ENCODE assay signal across 27 cellular contexts in genomic region chr18:13270279-13270911, GRCh38. TPM values are rescaled to one million over a fixed set of nuclear protein-coding genes. Genes with fewer than 3 reads are reported as not detected.
A peak's percentile ranks its signal among the peaks of the same experiment; 100 is the strongest.
DNase-seq lines count a peak whose midpoint lies in the region; ATAC-seq, FAIRE-seq and TF ChIP-seq lines count a peak whose summit lies in the region.
"Had no signal": no experiment of that assay in that cellular context is flagged by ENCODE, and none has a peak within 500 bp of the region (broad histone marks: within the 10 kb centered on the region; RNA-seq: fewer than 3 reads in every experiment).

No MANE protein-coding gene starts in this region.

- H4K8ac ChIP-seq in neuronal stem cell (ENCODE audit: low read depth, low read length), result no peak overlapping the region

- H2AFZ ChIP-seq in HepG2 (ENCODE audit: low read length) (no peak overlapping the region), smooth muscle cell (ENCODE audit: low read depth) (no peak overlapping the region), neuronal stem cell (ENCODE audit: low read length) (no peak overlapping the region)
- H2AFZ ChIP-seq: GM23248 had no signal

- in situ Hi-C loops in HepG2 (cut with HindIII; ENCODE audit: extremely low pct_ligation_motif_present, low pct_unique_long_range_greater_than_20kb), result no loop called here

- no peak overlapping the region for H3K18ac ChIP-seq in neuronal stem cell (ENCODE audit: low read length)

- H3K9me3 Mint-ChIP-seq in activated T-cell treated with anti-CD3 and anti-CD28 coated beads, Interleukin-2, amount 50 U/mL, for 72 hours, result no peaks in the 10 kb centered on the region
- no peaks in the 10 kb centered on the region for H3K9me3 Mint-ChIP-seq in activated T-helper 1 cell treated with anti-CD3 and anti-CD28 coated beads, Interleukin-12 subunit alpha, Interleukin-12 subunit beta, Interleukin-2, Interleukin-4 antibody, amounts not matched to agents 30 ng/mL and 10 ng/mL and 1 ng/mL, durations not matched to agents 14 hours and 24 hours and 36 hours
- H3K9me3 Mint-ChIP-seq: natural killer cell treated with Interleukin-12 subunit alpha and Interleukin-12 subunit beta and Interleukin-15 and Interleukin-18, amount 100 ng/mL, for 72 hours had no signal

- H3K23ac ChIP-seq in neuronal stem cell (ENCODE audit: low read depth, low read length, poor library complexity), result no peak overlapping the region

- H3K79me2 ChIP-seq in HepG2 (ENCODE audit: insufficient read depth, low read length), result peaks cover 3% of the 10 kb centered on the region
- peaks cover 67% of the 10 kb centered on the region for H3K79me2 ChIP-seq in smooth muscle cell (ENCODE audit: low read depth)

- H3K4me3 ChIP-seq in HepG2 (replicated peaks in 1 of 3; ENCODE audit: insufficient read depth in 1 of 3, low read depth in 2 of 3, low read length in 3 of 3) (no peak overlapping the region), smooth muscle cell (no peak overlapping the region), neuronal stem cell (ENCODE audit: low read length in 2 of 2) (no peak overlapping the region)
- H3K4me3 ChIP-seq: GM23248 had no signal

- H3K4ac ChIP-seq in neuronal stem cell (ENCODE audit: low read length), result no peak overlapping the region

- TF ChIP-seq CTCF in HepG2 (CRISPR knock-in tag; IDR thresholded peaks at IDR 0.05) (no peak), smooth muscle cell (IDR thresholded peaks at IDR 0.05; ENCODE audit: borderline replicate concordance, insufficient read depth, poor library complexity, severe bottlenecking) (no peak)

- H2BK12ac ChIP-seq in neuronal stem cell (ENCODE audit: low read length), result no peak overlapping the region

- no TSS peak for BruUV-seq in HepG2 (replicated peaks; lab: Mats Ljungman, UMichigan)

- 67% methylated on average over 11 of the region's 11 CpGs for WGBS in HepG2 (ENCODE audit: low lambda C conversion rate)
- 96% methylated on average over 11 of the region's 11 CpGs for WGBS in smooth muscle cell (ENCODE audit: low lambda C conversion rate)
- WGBS in neuronal stem cell (ENCODE audit: extremely low coverage in 2 of 2, insufficient read length in 2 of 2, insufficient replicate concordance in 1 of 2), 2 donors, result no CpG with 5 or more reads among the region's 11 CpGs

- H3K36me3 ChIP-seq in HepG2 (replicated peaks in 1 of 2; ENCODE audit: control insufficient read depth in 1 of 2, insufficient read depth in 2 of 2, low read length in 2 of 2) (no peaks in the 10 kb centered on the region), smooth muscle cell (ENCODE audit: low read depth) (no peaks in the 10 kb centered on the region), neuronal stem cell (replicated peaks in 1 of 2; ENCODE audit: control insufficient read depth in 2 of 2, insufficient read depth in 2 of 2, low read length in 2 of 2) (no peaks in the 10 kb centered on the region)

- no peak for ATAC-seq in activated T-cell treated with anti-CD3 and anti-CD28 coated beads, Interleukin-2, amount 50 U/mL, for 72 hours (replicated peaks in 1 of 2)
- ATAC-seq in HepG2, result 0 out of 3 replicates have a peak, but pooled peaks have one; percentile 16
- ATAC-seq: natural killer cell treated with Interleukin-12 subunit alpha and Interleukin-12 subunit beta and Interleukin-15 and Interleukin-18, amount 100 ng/mL, for 72 hours; SK-N-SH treated with all-trans-retinoic acid at 6 μM for 48 hours had no signal

- H3K27ac ChIP-seq in HepG2 (ENCODE audit: extremely low read length, insufficient read depth, low read length) (no peak overlapping the region), smooth muscle cell (ENCODE audit: low read depth) (peak overlapping the region; percentile 96), neuronal stem cell (replicated peaks; ENCODE audit: low read length) (no peak overlapping the region)
- H3K27ac ChIP-seq: GM23248 had no signal

- H2BK120ac ChIP-seq in neuronal stem cell (ENCODE audit: low read depth, low read length), result no peak overlapping the region

- DNase-seq in activated T-cell treated with anti-CD3 and anti-CD28 coated beads, Interleukin-2, amount 50 U/mL, for 72 hours, result no peak
- DNase-seq in activated T-cell treated with anti-CD3 and anti-CD28 coated beads for 4 hours (no peak), HepG2 (ENCODE audit: low spot score) (no peak), smooth muscle cell (lab: John Stamatoyannopoulos, UW; ENCODE audit: unreplicated experiment) (no peak), kidney glomerular epithelial cell (lab: John Stamatoyannopoulos, UW) (no peak), SKM-1 (lab: John Stamatoyannopoulos, UW; ENCODE audit: unreplicated experiment) (no peak), neuronal stem cell (ENCODE audit: low spot score) (no peak)
- no peak for DNase-seq in activated T-helper 1 cell treated with anti-CD3 and anti-CD28 coated beads, Interleukin-12 subunit alpha, Interleukin-12 subunit beta, Interleukin-2, Interleukin-4 antibody, amounts not matched to agents 30 ng/mL and 10 ng/mL and 1 ng/mL, durations not matched to agents 14 hours and 24 hours and 36 hours (ENCODE audit: low spot score)
- DNase-seq: activated CD4-positive, alpha-beta T cell treated with anti-CD3 and anti-CD28 coated beads, Interleukin-2, amount 50 U/mL, for 4 hours; activated naive CD4-positive, alpha-beta T cell treated with Interleukin-2 at 50 U/mL for 16 hours; amniotic stem cell; Caco-2; central memory CD4-positive, alpha-beta T cell; DMS79 treated with DMSO at 0.1 percent for 48 hours; glutamatergic neuron; GM23248; NCI-H1092; NCI-H2029; NCI-H226; NCI-H82; RPMI8226; stimulated activated CD4-positive, alpha-beta T cell treated with anti-CD3 and anti-CD28 coated beads, Interleukin-1b, Interleukin-23, amount 100 ng/mL, for 48 hours; T-helper 9 cell had no signal

- H3K4me3 Mint-ChIP-seq in activated T-cell treated with anti-CD3 and anti-CD28 coated beads, Interleukin-2, amount 50 U/mL, for 72 hours, result peak overlapping the region; percentile 90 to 93
- no peak overlapping the region for H3K4me3 Mint-ChIP-seq in activated T-helper 1 cell treated with anti-CD3 and anti-CD28 coated beads, Interleukin-12 subunit alpha, Interleukin-12 subunit beta, Interleukin-2, Interleukin-4 antibody, amounts not matched to agents 30 ng/mL and 10 ng/mL and 1 ng/mL, durations not matched to agents 14 hours and 24 hours and 36 hours
- H3K4me3 Mint-ChIP-seq: B cell; natural killer cell treated with Interleukin-12 subunit alpha and Interleukin-12 subunit beta and Interleukin-15 and Interleukin-18, amount 100 ng/mL, for 72 hours had no signal

- no peak for TF ChIP-seq POLR2A in HepG2 (IDR thresholded peaks at IDR 0.05; ENCODE audit: insufficient read depth in 1 of 2, low read depth in 2 of 2, low read length in 2 of 2)

- no peak overlapping the region for H3K14ac ChIP-seq in neuronal stem cell (ENCODE audit: low read length)

- no peak overlapping the region for H2BK5ac ChIP-seq in neuronal stem cell (ENCODE audit: low read length)

- no peak overlapping the region for H4K91ac ChIP-seq in neuronal stem cell (ENCODE audit: low read depth, low read length, poor library complexity)

- peak overlapping the region; percentile 66 for H3K27ac Mint-ChIP-seq in activated T-cell treated with anti-CD3 and anti-CD28 coated beads, Interleukin-2, amount 50 U/mL, for 72 hours
- peak overlapping the region; percentile 76 for H3K27ac Mint-ChIP-seq in activated T-helper 1 cell treated with anti-CD3 and anti-CD28 coated beads, Interleukin-12 subunit alpha, Interleukin-12 subunit beta, Interleukin-2, Interleukin-4 antibody, amounts not matched to agents 30 ng/mL and 10 ng/mL and 1 ng/mL, durations not matched to agents 14 hours and 24 hours and 36 hours
- H3K27ac Mint-ChIP-seq: B cell; natural killer cell treated with Interleukin-12 subunit alpha and Interleukin-12 subunit beta and Interleukin-15 and Interleukin-18, amount 100 ng/mL, for 72 hours had no signal

- CTCF ChIA-PET in HepG2 (lab: Yijun Ruan, JAX; ENCODE audit: low intra/inter-chr PET ratio, low total read pairs), result no interaction called here

- H2BK15ac ChIP-seq in neuronal stem cell (ENCODE audit: low read length), result no peak overlapping the region

- H3K4me1 ChIP-seq in HepG2 (ENCODE audit: insufficient read depth, low read length) (peaks cover 41% of the 10 kb centered on the region), smooth muscle cell (ENCODE audit: low read depth) (peaks cover 29% of the 10 kb centered on the region), neuronal stem cell (ENCODE audit: control insufficient read depth in 2 of 2, insufficient read depth in 1 of 2, low read depth in 1 of 2, low read length in 2 of 2) (peaks cover 0 to 9% of the 10 kb centered on the region in 2 donors)
- H3K4me1 ChIP-seq: Caco-2 had no signal

- TF ChIP-seq EP300 in HepG2 (IDR thresholded peaks at IDR 0.05; ENCODE audit: low read depth in 2 of 2, low read length in 2 of 2), result no peak
- TF ChIP-seq EP300 in HepG2 (CRISPR knock-in tag; IDR thresholded peaks at IDR 0.05; ENCODE audit: borderline replicate concordance), result no peak

- peaks cover 94% of the 10 kb centered on the region for H3K4me1 Mint-ChIP-seq in activated T-cell treated with anti-CD3 and anti-CD28 coated beads, Interleukin-2, amount 50 U/mL, for 72 hours (ENCODE audit: low read depth)
- H3K4me1 Mint-ChIP-seq in activated T-helper 1 cell treated with anti-CD3 and anti-CD28 coated beads, Interleukin-12 subunit alpha, Interleukin-12 subunit beta, Interleukin-2, Interleukin-4 antibody, amounts not matched to agents 30 ng/mL and 10 ng/mL and 1 ng/mL, durations not matched to agents 14 hours and 24 hours and 36 hours (ENCODE audit: low read depth), result peaks cover 71% of the 10 kb centered on the region
- H3K4me1 Mint-ChIP-seq: B cell had no signal

- no peaks in the 10 kb centered on the region for H3K9me3 ChIP-seq in HepG2 (ENCODE audit: low read length)
- H3K9me3 ChIP-seq in smooth muscle cell (replicated peaks; ENCODE audit: low read depth), result no peaks in the 10 kb centered on the region
- no peaks in the 10 kb centered on the region for H3K9me3 ChIP-seq in neuronal stem cell (replicated peaks in 1 of 2; ENCODE audit: control insufficient read depth in 2 of 2, insufficient read depth in 1 of 2, low read depth in 1 of 2, low read length in 2 of 2)
- H3K9me3 ChIP-seq: Caco-2 had no signal

- POLR2A ChIA-PET in HepG2 (lab: Yijun Ruan, JAX), result no interaction called here

- peaks cover 0 to 3% of the 10 kb centered on the region in 2 donors for H3K36me3 Mint-ChIP-seq in activated T-cell treated with anti-CD3 and anti-CD28 coated beads, Interleukin-2, amount 50 U/mL, for 72 hours (ENCODE audit: insufficient read depth in 2 of 2)
- peaks cover 11% of the 10 kb centered on the region for H3K36me3 Mint-ChIP-seq in activated T-helper 1 cell treated with anti-CD3 and anti-CD28 coated beads, Interleukin-12 subunit alpha, Interleukin-12 subunit beta, Interleukin-2, Interleukin-4 antibody, amounts not matched to agents 30 ng/mL and 10 ng/mL and 1 ng/mL, durations not matched to agents 14 hours and 24 hours and 36 hours (ENCODE audit: low read depth)
- H3K36me3 Mint-ChIP-seq: natural killer cell treated with Interleukin-12 subunit alpha and Interleukin-12 subunit beta and Interleukin-15 and Interleukin-18, amount 100 ng/mL, for 72 hours had no signal

- no peak for TF ChIP-seq RAD21 in HepG2 (CRISPR knock-in tag; IDR thresholded peaks at IDR 0.05)

- no peak for FAIRE-seq in HepG2 (lab: Jason Lieb, UNC)

- H2AK5ac ChIP-seq in neuronal stem cell (ENCODE audit: low read depth, low read length), result no peak overlapping the region

- H3K27me3 ChIP-seq in HepG2 (ENCODE audit: control insufficient read depth in 1 of 2, insufficient read depth in 2 of 2, low read length in 2 of 2) (no peaks in the 10 kb centered on the region), smooth muscle cell (ENCODE audit: low read depth) (no peaks in the 10 kb centered on the region), neuronal stem cell (ENCODE audit: control insufficient read depth in 3 of 3, insufficient read depth in 3 of 3, low read depth in 1 of 3, low read length in 3 of 3) (no peaks in the 10 kb centered on the region)

- H3K9ac ChIP-seq in HepG2 (ENCODE audit: insufficient read depth, low read depth, low read length) (no peak overlapping the region), smooth muscle cell (ENCODE audit: low read depth) (no peak overlapping the region), neuronal stem cell (ENCODE audit: low read depth, low read length, poor library complexity) (no peak overlapping the region)
- H3K9ac ChIP-seq: GM23248 had no signal

- H3F3A ChIP-seq in smooth muscle cell (ENCODE audit: low read depth), result peaks cover 28% of the 10 kb centered on the region

- no peaks in the 10 kb centered on the region for H3K79me1 ChIP-seq in neuronal stem cell (ENCODE audit: low read depth, low read length)

- intact Hi-C loops in activated T-helper 1 cell treated with anti-CD3 and anti-CD28 coated beads, Interleukin-12 subunit alpha, Interleukin-12 subunit beta, Interleukin-2, Interleukin-4 antibody, amounts not matched to agents 30 ng/mL and 10 ng/mL and 1 ng/mL, durations not matched to agents 14 hours and 24 hours and 36 hours (cut with micrococcal nuclease), result no loop called here
- intact Hi-C loops in HepG2 (cut with micrococcal nuclease; ENCODE audit: unreplicated experiment), result no loop called here

- H3K4me2 ChIP-seq in HepG2 (ENCODE audit: low read depth, low read length), result no peak overlapping the region
- no peak overlapping the region for H3K4me2 ChIP-seq in smooth muscle cell
- no peak overlapping the region for H3K4me2 ChIP-seq in neuronal stem cell (ENCODE audit: insufficient read depth, low read length, poor library complexity, severe bottlenecking)

- peaks cover under 1% of the 10 kb centered on the region for H3K27me3 Mint-ChIP-seq in activated T-cell treated with anti-CD3 and anti-CD28 coated beads, Interleukin-2, amount 50 U/mL, for 72 hours (ENCODE audit: low read depth)
- H3K27me3 Mint-ChIP-seq in activated T-helper 1 cell treated with anti-CD3 and anti-CD28 coated beads, Interleukin-12 subunit alpha, Interleukin-12 subunit beta, Interleukin-2, Interleukin-4 antibody, amounts not matched to agents 30 ng/mL and 10 ng/mL and 1 ng/mL, durations not matched to agents 14 hours and 24 hours and 36 hours (ENCODE audit: insufficient read depth), result peaks cover 2% of the 10 kb centered on the region
- H3K27me3 Mint-ChIP-seq: B cell had no signal

- H4K20me1 ChIP-seq in HepG2 (ENCODE audit: insufficient read depth, low read length) (0 out of 2 replicates have a peak, but pooled peaks cover 4% of the 10 kb centered on the region), smooth muscle cell (ENCODE audit: low read depth) (peaks cover 69% of the 10 kb centered on the region)

RNA-seq across cellular contexts. Expression of gene LDLRAD4, which starts 51.8 kb away (rescaled TPM):
- 10 to 100 TPM; 46.0 to 47.2 TPM for total RNA-seq in activated T-cell treated with anti-CD3 and anti-CD28 coated beads, Interleukin-2, amount 50 U/mL, for 72 hours
- 34.5 and 35.2 TPM in 2 replicates for total RNA-seq in activated T-helper 1 cell treated with anti-CD3 and anti-CD28 coated beads, Interleukin-12 subunit alpha, Interleukin-12 subunit beta, Interleukin-2, Interleukin-4 antibody, amounts not matched to agents 30 ng/mL and 10 ng/mL and 1 ng/mL, durations not matched to agents 14 hours and 24 hours and 36 hours
- total RNA-seq in HepG2 (2016; rRNA removed; fragmentation: Illumina TruSeq; extraction: Trizol), result 10.4 and 13.6 TPM in 2 replicates
- total RNA-seq in HepG2 (2016; cell fraction: cytosol; rRNA removed; fragmentation: Illumina TruSeq; extraction: Trizol; ENCODE audit: low read depth), result 6.1 and 8.9 TPM in 2 replicates
- 12.4 and 15.9 TPM in 2 replicates for total RNA-seq in HepG2 (2016; cell fraction: insoluble cytoplasmic fraction; rRNA removed; fragmentation: Illumina TruSeq; extraction: Trizol)
- total RNA-seq in HepG2 (2016; cell fraction: membrane; rRNA removed; fragmentation: Illumina TruSeq; extraction: Trizol), result 11.2 and 12.8 TPM in 2 replicates
- 18.3 and 32.5 TPM in 2 replicates for total RNA-seq in HepG2 (2016; cell fraction: nucleus; rRNA removed; fragmentation: Illumina TruSeq; extraction: Trizol)
- polyA plus RNA-seq in HepG2 (2011; rRNA removed), result 11.8 and 20.9 TPM in 2 replicates
- 7.9 and 14.0 TPM in 2 replicates for polyA plus RNA-seq in HepG2 (2011; cell fraction: cytosol; rRNA removed)
- 35.4 and 60.5 TPM in 2 replicates for polyA plus RNA-seq in HepG2 (2011; cell fraction: nucleus; rRNA removed)
- polyA plus RNA-seq in HepG2 (2012), result 7.9 and 15.6 TPM in 2 replicates
- 9.0 and 9.7 TPM in 2 replicates for polyA plus RNA-seq in HepG2 (2016; cell fraction: cytosol; fragmentation: Illumina TruSeq; extraction: Trizol; ENCODE audit: low read depth)
- 12.7 and 13.9 TPM in 2 replicates for polyA plus RNA-seq in HepG2 (2016; cell fraction: insoluble cytoplasmic fraction; fragmentation: Illumina TruSeq; extraction: Trizol; ENCODE audit: low read depth)
- 12.9 and 14.9 TPM in 2 replicates for polyA plus RNA-seq in HepG2 (2016; cell fraction: membrane; fragmentation: Illumina TruSeq; extraction: Trizol; ENCODE audit: low read depth)
- 20.5 and 30.2 TPM in 2 replicates for polyA plus RNA-seq in HepG2 (2016; cell fraction: nucleus; fragmentation: Illumina TruSeq; extraction: Trizol; ENCODE audit: insufficient read depth, low read depth)
- 0.19 and 17.1 TPM in 2 replicates for polyA minus RNA-seq in HepG2 (2011; rRNA and poly(A)+ RNA removed; ENCODE audit: low replicate concordance)
- 5.8 and 10.2 TPM in 2 replicates for polyA minus RNA-seq in HepG2 (2011; cell fraction: cytosol; rRNA and poly(A)+ RNA removed)
- polyA minus RNA-seq in HepG2 (2011; cell fraction: nucleus; rRNA and poly(A)+ RNA removed), result 34.9 and 52.0 TPM in 2 replicates
- total RNA-seq in smooth muscle cell, result 36.2 and 41.1 TPM in 2 replicates
- 40.9 and 48.3 TPM in 2 replicates for polyA plus RNA-seq in smooth muscle cell
- polyA plus RNA-seq in neuronal stem cell (2013, experiment 1 of 2), result 1.5 TPM
- polyA plus RNA-seq in neuronal stem cell (2013, experiment 2 of 2), result 1.1 TPM
- total RNA-seq: GM23248, LHCN-M2 had no signal
- polyA plus RNA-seq: GM23248 had no signal
